In the genomic region with DNA sequence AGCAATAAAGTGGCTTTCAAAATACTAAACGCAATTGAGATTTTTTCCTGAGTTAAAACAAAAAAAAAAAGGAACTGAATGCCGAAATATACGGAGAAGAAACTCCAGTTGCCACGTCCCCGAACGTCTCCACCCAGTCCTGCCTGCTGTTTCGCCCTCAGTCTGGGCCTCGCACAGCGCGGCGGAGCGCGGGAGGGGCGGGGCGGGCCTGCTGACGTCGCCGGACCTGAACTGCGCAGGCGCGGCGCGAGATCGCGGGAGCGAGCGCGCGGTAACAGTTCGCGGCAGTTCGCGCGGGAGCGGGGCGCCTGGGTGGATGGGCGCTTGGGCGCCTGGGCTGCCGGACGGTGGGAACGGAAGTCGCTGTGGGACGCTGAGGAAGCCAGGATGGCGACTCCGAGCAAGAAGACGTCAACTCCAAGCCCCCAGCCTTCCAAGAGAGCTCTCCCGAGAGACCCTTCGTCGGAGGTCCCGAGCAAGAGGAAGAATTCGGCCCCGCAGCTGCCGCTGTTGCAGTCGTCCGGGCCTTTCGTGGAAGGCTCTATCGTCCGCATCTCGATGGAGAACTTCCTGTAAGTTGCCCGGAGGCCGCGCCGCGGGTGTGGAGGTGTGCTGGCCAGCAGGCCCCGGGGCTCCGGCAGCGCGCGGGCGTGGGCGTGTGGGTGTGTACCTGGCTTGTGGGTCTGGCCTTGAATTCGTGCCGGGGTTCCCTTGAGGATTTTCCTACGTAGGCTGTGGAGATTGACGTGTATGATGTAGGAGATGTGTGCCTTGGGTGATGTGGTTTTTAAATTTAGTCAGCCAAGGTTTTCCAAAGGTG, we compare ENCODE assay signal across 8 cellular contexts. TPM values are rescaled to one million over a fixed set of nuclear protein-coding genes. Genes with fewer than 3 reads are reported as not detected.
DNase-seq lines count a peak whose midpoint lies in the region; ATAC-seq and TF ChIP-seq lines count a peak whose summit lies in the region.

A gene (plus strand): TSS at position 287 of the 820 bp plus-strand sequence. CDS start 101 bp downstream, at position 388.

- ATAC-seq in HG03457 (IDR thresholded peaks at IDR 0.05; ENCODE audit: unreplicated experiment): peak; percentile 73
- ATAC-seq in activated CD4-positive, alpha-beta T cell treated with anti-CD3 and anti-CD28 coated beads for 36 hours: peak; percentile 83

- H3K36me3 ChIP-seq in BE2C (peaks cover 20% of the 10 kb centered on the region), kidney epithelial cell (ENCODE audit: control insufficient read depth, insufficient read depth, low read length) (peaks cover 1% of the 10 kb centered on the region)

- no peaks in the 10 kb centered on the region for H3K9me3 Mint-ChIP-seq in activated CD4-positive, alpha-beta T cell treated with anti-CD3 and anti-CD28 coated beads for 36 hours (ENCODE audit: low read depth)
- no peaks in the 10 kb centered on the region for H3K9me3 Mint-ChIP-seq in chondrocyte (ENCODE audit: low read depth)

- POLR2A ChIA-PET in activated CD4-positive, alpha-beta T cell treated with anti-CD3 and anti-CD28 coated beads for 36 hours (lab: Charles Lee): no interaction called here

- CTCF ChIA-PET in activated CD4-positive, alpha-beta T cell treated with anti-CD3 and anti-CD28 coated beads for 36 hours (lab: Charles Lee): no interaction called here

- H3K4me3 ChIP-seq in BE2C (ENCODE audit: low read depth, low read length) (peak within 1 kb of the TSS; percentile 78), kidney epithelial cell (ENCODE audit: low read depth, low read length) (peak within 1 kb of the TSS; percentile 86)

- H3K27me3 ChIP-seq in BE2C: no peaks in the 10 kb centered on the region
- H3K27me3 ChIP-seq in kidney epithelial cell (ENCODE audit: control insufficient read depth, insufficient read depth, low read length): no peaks in the 10 kb centered on the region

- DNase-seq in BE2C (peak; percentile 93), GM19240 (ENCODE audit: insufficient read length, low spot score) (peak; percentile 47), NCI-H524 (lab: John Stamatoyannopoulos, UW) (peak; percentile 56 to 73), chondrocyte (ENCODE audit: low spot score) (peak; percentile 98), kidney epithelial cell (ENCODE audit: low read depth) (no peak)
- DNase-seq in activated CD4-positive, alpha-beta T cell treated with anti-CD3 and anti-CD28 coated beads for 36 hours: peak; percentile 92
- DNase-seq in stimulated activated CD4-positive, alpha-beta T cell treated with anti-CD3 and anti-CD28 coated beads, Interleukin-15, amount 100 ng/mL, for 24 hours: peak; percentile 92

- H3K4me1 ChIP-seq in BE2C: no peaks in the 10 kb centered on the region

- TF ChIP-seq CTCF in BE2C (IDR thresholded peaks at IDR 0.05; ENCODE audit: low read depth, low read length): no peak
- no peak for TF ChIP-seq CTCF in chondrocyte (IDR thresholded peaks at IDR 0.05)
- no peak for TF ChIP-seq CTCF in kidney epithelial cell (IDR thresholded peaks at IDR 0.05; ENCODE audit: insufficient read depth, low read length, poor library complexity, severe bottlenecking)

- H3K36me3 Mint-ChIP-seq in activated CD4-positive, alpha-beta T cell treated with anti-CD3 and anti-CD28 coated beads for 36 hours (ENCODE audit: low read depth): peaks cover 31% of the 10 kb centered on the region
- peaks cover 19% of the 10 kb centered on the region for H3K36me3 Mint-ChIP-seq in chondrocyte (ENCODE audit: low read depth)

- H3K9me3 ChIP-seq in BE2C: no peaks in the 10 kb centered on the region

- H3K27me3 Mint-ChIP-seq in activated CD4-positive, alpha-beta T cell treated with anti-CD3 and anti-CD28 coated beads for 36 hours: no peaks in the 10 kb centered on the region
- H3K27me3 Mint-ChIP-seq in chondrocyte (ENCODE audit: low read depth): no peaks in the 10 kb centered on the region

- H3K4me1 Mint-ChIP-seq in activated CD4-positive, alpha-beta T cell treated with anti-CD3 and anti-CD28 coated beads for 36 hours: peaks cover 54% of the 10 kb centered on the region
- H3K4me1 Mint-ChIP-seq in chondrocyte (ENCODE audit: low read depth): peaks cover 87% of the 10 kb centered on the region

- peak within 1 kb of the TSS; percentile 89 for H3K4me3 Mint-ChIP-seq in activated CD4-positive, alpha-beta T cell treated with anti-CD3 and anti-CD28 coated beads for 36 hours
- peak within 1 kb of the TSS; percentile 84 for H3K4me3 Mint-ChIP-seq in chondrocyte (ENCODE audit: unreplicated experiment)

- intact Hi-C loops in activated CD4-positive, alpha-beta T cell treated with anti-CD3 and anti-CD28 coated beads for 36 hours (cut with DNase I, micrococcal nuclease): loop anchor here (1.0 to 10.0 kb wide), 11 partner anchors 48 to 1653 kb away; a partner anchor contains a TSS

- peak within 1 kb of the TSS; percentile 96 for H3K27ac Mint-ChIP-seq in activated CD4-positive, alpha-beta T cell treated with anti-CD3 and anti-CD28 coated beads for 36 hours
- peak within 1 kb of the TSS; percentile 97 for H3K27ac Mint-ChIP-seq in chondrocyte (ENCODE audit: unreplicated experiment)

RNA-seq across cellular contexts. Expression of the gene that starts here (rescaled TPM):
- polyA plus RNA-seq in BE2C (2012; ENCODE audit: insufficient read depth, insufficient read length, low read depth): 6.9 TPM
- 10 to 100 TPM; 39.0 to 43.0 TPM for total RNA-seq in activated CD4-positive, alpha-beta T cell treated with anti-CD3 and anti-CD28 coated beads for 36 hours
- total RNA-seq in chondrocyte: 36.4 to 59.1 TPM (median 37.7 TPM) in 3 replicates
- 20.8 and 25.4 TPM in 2 replicates for total RNA-seq in kidney epithelial cell
